ENCODE assay signal across 1 cellular context in genomic region chr17:76557368-76558209, GRCh38.
TF ChIP-seq lines count a peak whose summit lies in the region.

No MANE protein-coding gene starts in this region.

TF ChIP-seq in K562, 482 proteins besides CTCF, POLR2A, EP300 and RAD21 (continued from another document and continues in another):
- no peak for TF ChIP-seq CUX1 (CRISPR knock-in tag; IDR thresholded peaks at IDR 0.05)
- TF ChIP-seq KLF16 (IDR thresholded peaks at IDR 0.05): no peak
- TF ChIP-seq PHF8 (IDR thresholded peaks at IDR 0.05; ENCODE audit: borderline replicate concordance, low read length): peak; percentile 91
- TF ChIP-seq HNRNPL (IDR thresholded peaks at IDR 0.05; ENCODE audit: low read depth, low read length): no peak
- TF ChIP-seq ZNF511 (CRISPR knock-in tag; IDR thresholded peaks at IDR 0.05): peak; percentile 41; the same call in 1 of the 2 replicates
- TF ChIP-seq CBX3 (IDR thresholded peaks at IDR 0.05; ENCODE audit: borderline replicate concordance in 1 of 2, low read length in 2 of 2): peak in 1 of 2 experiments; percentile 74; a peak in 2 of 3 replicates
- peak; percentile 62; the same call in 1 of the 2 replicates for TF ChIP-seq KLF13 (tag; IDR thresholded peaks at IDR 0.05; ENCODE audit: borderline replicate concordance, low read depth)
- TF ChIP-seq XRCC5 (IDR thresholded peaks at IDR 0.05; ENCODE audit: low read depth, low read length): peak; percentile 82; the same call in 1 of the 2 replicates
- TF ChIP-seq MITF (IDR thresholded peaks at IDR 0.05): no peak
- TF ChIP-seq HOXB6 (CRISPR knock-in tag; IDR thresholded peaks at IDR 0.05; ENCODE audit: borderline replicate concordance): no peak
- peak; percentile 68 for TF ChIP-seq BRD9 (IDR thresholded peaks at IDR 0.05; ENCODE audit: low read depth, partially characterized antibody)
- TF ChIP-seq ZNF695 (CRISPR knock-in tag; IDR thresholded peaks at IDR 0.05): no peak
- 0 out of 2 replicates have a peak, but pooled peaks have one; percentile 32 for TF ChIP-seq ZBTB12 (CRISPR knock-in tag; IDR thresholded peaks at IDR 0.05)
- no peak for TF ChIP-seq PHF20 (IDR thresholded peaks at IDR 0.05; ENCODE audit: partially characterized antibody)
- no peak for TF ChIP-seq ETV5 (CRISPR knock-in tag; IDR thresholded peaks at IDR 0.05; ENCODE audit: low read depth)
- no peak for TF ChIP-seq PURB (CRISPR knock-in tag; IDR thresholded peaks at IDR 0.05; ENCODE audit: low read depth)
- peak; percentile 100 for TF ChIP-seq CHD2 (IDR thresholded peaks at IDR 0.05; ENCODE audit: low read depth, low read length)
- TF ChIP-seq ZNF384 (IDR thresholded peaks at IDR 0.05; ENCODE audit: low read depth, low read length): peak; percentile 9; the same call in 1 of the 2 replicates
- TF ChIP-seq E2F6 (IDR thresholded peaks at IDR 0.05; ENCODE audit: borderline replicate concordance in 1 of 2, extremely low read depth in 1 of 2, insufficient read depth in 1 of 2, insufficient read length in 1 of 2, low read depth in 1 of 2, low read length in 1 of 2, poor library complexity in 1 of 2, severe bottlenecking in 1 of 2): peak in 1 of 2 experiments; percentile 73
- TF ChIP-seq NEUROD1 (IDR thresholded peaks at IDR 0.05; ENCODE audit: borderline replicate concordance, low read depth, low read length, partially characterized antibody): peak; percentile 88
- TF ChIP-seq FOXK2 (conservative IDR thresholded peaks at IDR 0.05 in 1 of 2, IDR thresholded peaks at IDR 0.05 in 1 of 2; ENCODE audit: low read depth in 2 of 2): no peak
- TF ChIP-seq TRIM28 (IDR thresholded peaks at IDR 0.05): peak; percentile 17; the same call in 1 of the 2 replicates
- TF ChIP-seq TSC22D4 (tag; IDR thresholded peaks at IDR 0.05): no peak
- no peak for TF ChIP-seq ZZZ3 (IDR thresholded peaks at IDR 0.05)
- peak; percentile 16 for TF ChIP-seq ZNF263 (CRISPR knock-in tag; IDR thresholded peaks at IDR 0.05; ENCODE audit: borderline replicate concordance)
- TF ChIP-seq ARID1B (IDR thresholded peaks at IDR 0.05): 0 out of 2 replicates have a peak, but pooled peaks have one; percentile 11
- no peak for TF ChIP-seq MAFG (tag; conservative IDR thresholded peaks at IDR 0.05)
- TF ChIP-seq THRA (IDR thresholded peaks at IDR 0.05): no peak; the same call in 1 of the 2 replicates
- TF ChIP-seq ZNF140 (CRISPR knock-in tag; IDR thresholded peaks at IDR 0.05): no peak
- TF ChIP-seq POLR3G (IDR thresholded peaks at IDR 0.05; ENCODE audit: extremely low read depth, insufficient read length, insufficient replicate concordance): no peak
- TF ChIP-seq HMG20B (CRISPR knock-in tag; IDR thresholded peaks at IDR 0.05): no peak
- TF ChIP-seq TEAD4 (IDR thresholded peaks at IDR 0.05; ENCODE audit: low read length): peak; percentile 3; the same call in 1 of the 2 replicates
- TF ChIP-seq TEAD4 (CRISPR knock-in tag; IDR thresholded peaks at IDR 0.05; ENCODE audit: borderline replicate concordance): no peak
- peak; percentile 93 for TF ChIP-seq ETS1 (conservative IDR thresholded peaks at IDR 0.05; ENCODE audit: control insufficient read depth, low read depth, low read length)
- TF ChIP-seq RBM25 (IDR thresholded peaks at IDR 0.05; ENCODE audit: low read depth, low read length, severe bottlenecking): peak; percentile 97
- TF ChIP-seq CBFB (CRISPR knock-in tag; IDR thresholded peaks at IDR 0.05): 0 out of 2 replicates have a peak, but pooled peaks have one; percentile 23
- TF ChIP-seq AFF1 (IDR thresholded peaks at IDR 0.05; ENCODE audit: low read depth in 1 of 2, partially characterized antibody in 2 of 2): peak in 1 of 2 experiments; percentile 82
- no peak for TF ChIP-seq ZNF24 (IDR thresholded peaks at IDR 0.05)
- TF ChIP-seq ZNF23 (CRISPR knock-in tag; IDR thresholded peaks at IDR 0.05): no peak
- TF ChIP-seq USF2 (CRISPR knock-in tag; IDR thresholded peaks at IDR 0.05): no peak
- 0 out of 2 replicates have a peak, but pooled peaks have one; percentile 8 for TF ChIP-seq ZNF561 (CRISPR knock-in tag; conservative IDR thresholded peaks at IDR 0.05)
- TF ChIP-seq ELK1 (CRISPR knock-in tag; IDR thresholded peaks at IDR 0.05): no peak
